ENCODE assay signal across 10 cellular contexts in genomic region chr20:49285813-49286494, GRCh38. TPM values are rescaled to one million over a fixed set of nuclear protein-coding genes. Genes with fewer than 3 reads are reported as not detected.
DNase-seq lines count a peak whose midpoint lies in the region; ATAC-seq and TF ChIP-seq lines count a peak whose summit lies in the region.
"Had no signal": no experiment of that assay in that cellular context is flagged by ENCODE, and none has a peak within 500 bp of the region (broad histone marks: within the 10 kb centered on the region; RNA-seq: fewer than 3 reads in every experiment).

No MANE protein-coding gene starts in this region.

- H3K4me1 ChIP-seq in PC-3 (ENCODE audit: insufficient read depth, low read length): peaks cover 65% of the 10 kb centered on the region
- H3K4me1 ChIP-seq in duodenal mucosa (ENCODE audit: control insufficient read depth in 1 of 2, insufficient read depth in 2 of 2, low read length in 2 of 2): peaks cover 9 to 27% of the 10 kb centered on the region in 2 donors
- peaks cover 4 to 77% (median 38%) of the 10 kb centered on the region in 6 donors for H3K4me1 ChIP-seq in spleen
- peaks cover 38% of the 10 kb centered on the region for H3K4me1 ChIP-seq in SJCRH30
- peaks cover 36% of the 10 kb centered on the region for H3K4me1 ChIP-seq in foreskin keratinocyte

- no peak for DNase-seq in activated T-cell treated with anti-CD3 and anti-CD28 coated beads, Interleukin-2, amount 50 U/mL, for 24 hours
- no peak for DNase-seq in activated T-cell treated with anti-CD3 and anti-CD28 coated beads, Interleukin-2, amount 50 U/mL, for 1 hour
- no peak for DNase-seq in PC-3
- no peak for DNase-seq in spleen
- no peak for DNase-seq in NCI-H128 (lab: John Stamatoyannopoulos, UW; ENCODE audit: unreplicated experiment)
- no peak for DNase-seq in SJCRH30
- DNase-seq in foreskin keratinocyte: no peak
- DNase-seq: left lung, SW 1271 had no signal

- CTCF ChIA-PET in PC-3 (lab: Charles Lee): no interaction called here

- peak overlapping the region; percentile 98 for H3K4me3 Mint-ChIP-seq in activated T-cell treated with anti-CD3 and anti-CD28 coated beads, Interleukin-2, amount 50 U/mL, for 24 hours

- H3K27me3 ChIP-seq in PC-3 (ENCODE audit: low read length) (no peaks in the 10 kb centered on the region), duodenal mucosa (ENCODE audit: control insufficient read depth in 1 of 2, insufficient read depth in 2 of 2, low read length in 2 of 2) (no peaks in the 10 kb centered on the region), spleen (replicated peaks in 1 of 7) (no peaks in the 10 kb centered on the region), SJCRH30 (no peaks in the 10 kb centered on the region), foreskin keratinocyte (no peaks in the 10 kb centered on the region)
- H3K27me3 ChIP-seq: left lung had no signal

- H3K36me3 Mint-ChIP-seq in activated T-cell treated with anti-CD3 and anti-CD28 coated beads, Interleukin-2, amount 50 U/mL, for 24 hours (ENCODE audit: low read depth): peaks cover 100% of the 10 kb centered on the region

- no peak for TF ChIP-seq POLR2A in spleen (IDR thresholded peaks at IDR 0.05)

- H3K9me3 ChIP-seq in PC-3 (ENCODE audit: low read length): peaks cover 25% of the 10 kb centered on the region
- H3K9me3 ChIP-seq in duodenal mucosa (ENCODE audit: control insufficient read depth in 1 of 2, low read length in 2 of 2): peaks cover 36 to 60% of the 10 kb centered on the region in 2 donors
- peaks cover 12 to 80% (median 76%) of the 10 kb centered on the region in 8 donors for H3K9me3 ChIP-seq in spleen
- peaks cover under 1% of the 10 kb centered on the region; the same call in 1 of the 2 replicates for H3K9me3 ChIP-seq in SJCRH30 (replicated peaks)

- H3K27me3 Mint-ChIP-seq in activated T-cell treated with anti-CD3 and anti-CD28 coated beads, Interleukin-2, amount 50 U/mL, for 24 hours: no peaks in the 10 kb centered on the region

- H3K4me2 ChIP-seq in PC-3 (ENCODE audit: low read length): peak overlapping the region; percentile 20

- BruUV-seq in PC-3 (replicated peaks; lab: Mats Ljungman, UMichigan): no TSS peak

- no peaks in the 10 kb centered on the region for H3K9me3 Mint-ChIP-seq in activated T-cell treated with anti-CD3 and anti-CD28 coated beads, Interleukin-2, amount 50 U/mL, for 24 hours

- H2AFZ ChIP-seq in PC-3 (ENCODE audit: low read length): no peak overlapping the region

- ATAC-seq in PC-3: no peak
- no peak for ATAC-seq in foreskin keratinocyte
- ATAC-seq: left lung had no signal

- WGBS in spleen, 5 donors: 80 to 93% (median 88%) methylated on average over 4 of the region's 4 CpGs

- peaks cover 98% of the 10 kb centered on the region for H3K36me3 ChIP-seq in PC-3 (ENCODE audit: low read depth, low read length)
- peaks cover 84 to 99% of the 10 kb centered on the region in 2 donors for H3K36me3 ChIP-seq in duodenal mucosa (ENCODE audit: control insufficient read depth in 1 of 2, insufficient read depth in 2 of 2, low read length in 2 of 2)
- H3K36me3 ChIP-seq in spleen: peaks cover 15 to 100% (median 100%) of the 10 kb centered on the region in 6 donors
- peaks cover 98% of the 10 kb centered on the region for H3K36me3 ChIP-seq in SJCRH30

- H3K27ac Mint-ChIP-seq in activated T-cell treated with anti-CD3 and anti-CD28 coated beads, Interleukin-2, amount 50 U/mL, for 24 hours: peak overlapping the region; percentile 100

- H3K9ac ChIP-seq in PC-3 (ENCODE audit: low read length) (no peak overlapping the region), duodenal mucosa (ENCODE audit: low read depth in 1 of 2, low read length in 2 of 2) (no peak overlapping the region)

- intact Hi-C loops in PC-3 (cut with micrococcal nuclease) (no loop called here), spleen (cut with DNase I; ENCODE audit: low total_unique reads) (no loop called here)

- H4K20me1 ChIP-seq in PC-3 (ENCODE audit: low read length): peaks cover 90% of the 10 kb centered on the region

- peak overlapping the region; percentile 2 for H3K4me3 ChIP-seq in PC-3 (ENCODE audit: low read length)
- peak overlapping the region; percentile 28 to 42 for H3K4me3 ChIP-seq in duodenal mucosa (ENCODE audit: low read depth in 1 of 2, low read length in 2 of 2)
- H3K4me3 ChIP-seq in spleen: peak overlapping the region in 1 of 8 donors; percentile 45
- no peak overlapping the region for H3K4me3 ChIP-seq in SJCRH30

- TF ChIP-seq CTCF in PC-3 (conservative IDR thresholded peaks at IDR 0.05; ENCODE audit: low read depth, low read length) (no peak), spleen (IDR thresholded peaks at IDR 0.05 in 8 of 11, conservative IDR thresholded peaks at IDR 0.05 in 3 of 11) (no peak), foreskin keratinocyte (conservative IDR thresholded peaks at IDR 0.05) (no peak)

- peaks cover 70% of the 10 kb centered on the region for H3K79me2 ChIP-seq in PC-3 (ENCODE audit: low read length)

- H3K9me2 ChIP-seq in PC-3 (replicated peaks; ENCODE audit: low read length): no peaks in the 10 kb centered on the region

- peaks cover 84% of the 10 kb centered on the region for H3F3A ChIP-seq in PC-3 (ENCODE audit: low read length, unreplicated experiment)

- H3K4me1 Mint-ChIP-seq in activated T-cell treated with anti-CD3 and anti-CD28 coated beads, Interleukin-2, amount 50 U/mL, for 24 hours (ENCODE audit: low read depth): peaks cover 75% of the 10 kb centered on the region

- H3K27ac ChIP-seq in PC-3 (ENCODE audit: low read length) (no peak overlapping the region), duodenal mucosa (ENCODE audit: low read depth, low read length) (no peak overlapping the region), spleen (peak overlapping the region in 7 of 8 donors; percentile 47 to 97 (median 77)), SJCRH30 (no peak overlapping the region), foreskin keratinocyte (no peak overlapping the region)

- POLR2A ChIA-PET in PC-3 (lab: Charles Lee; ENCODE audit: unreplicated experiment): no interaction called here

RNA-seq across cellular contexts. Expression of gene ZNFX1, which starts 8.1 kb away (rescaled TPM):
- total RNA-seq in PC-3 (2014; rRNA removed) (18.8 and 18.9 TPM in 2 replicates), spleen (10 to 100 TPM; 48.0 to 68.9 (median 54.9) TPM), foreskin keratinocyte (34.0 and 42.6 TPM in 2 replicates)
- polyA plus RNA-seq in spleen (10 to 100 TPM in 1 of 3 donors, 1 to 10 TPM in 2; 5.8 to 11.9 (median 6.6) TPM), foreskin keratinocyte (8.4 and 9.1 TPM in 2 replicates)
- 23.8 and 25.5 TPM in 2 replicates for total RNA-seq in SJCRH30 (2014; rRNA removed; shearing (Covaris generic))

Comparison
In these comparisons a context has a peak if more than half of its experiments do, and no peak if none do; other contexts are left out.
1. H3K27ac ChIP-seq: peak in spleen (7 of 8); none in PC-3 (single experiment), duodenal mucosa (single experiment), SJCRH30 (single experiment) and foreskin keratinocyte (single experiment).